1 cellular context compared by ENCODE assay signal in genomic region chr18:32019251-32019943, GRCh38.
TF ChIP-seq lines count a peak whose summit lies in the region.

No MANE protein-coding gene starts in this region.

TF ChIP-seq in HepG2, 621 proteins besides CTCF, POLR2A, EP300 and RAD21 (continued from another document and continues in another):
- no peak for TF ChIP-seq MNT (IDR thresholded peaks at IDR 0.05)
- TF ChIP-seq BATF2 (CRISPR knock-in tag; IDR thresholded peaks at IDR 0.05): no peak
- no peak for TF ChIP-seq PAF1 (CRISPR knock-in tag; IDR thresholded peaks at IDR 0.05)
- TF ChIP-seq ZNF558 (CRISPR knock-in tag; IDR thresholded peaks at IDR 0.05; ENCODE audit: borderline replicate concordance): no peak; the same call in 1 of the 2 replicates
- no peak for TF ChIP-seq EEA1 (CRISPR knock-in tag; IDR thresholded peaks at IDR 0.05; ENCODE audit: borderline replicate concordance)
- TF ChIP-seq ZNF75D (CRISPR knock-in tag; IDR thresholded peaks at IDR 0.05; ENCODE audit: borderline replicate concordance): no peak
- no peak for TF ChIP-seq ZFP36L2 (CRISPR knock-in tag; IDR thresholded peaks at IDR 0.05)
- no peak for TF ChIP-seq ZNF232 (CRISPR knock-in tag; IDR thresholded peaks at IDR 0.05; ENCODE audit: borderline replicate concordance)
- TF ChIP-seq ZMYM4 (CRISPR knock-in tag; IDR thresholded peaks at IDR 0.05): peak; percentile 74
- TF ChIP-seq PAX8 (CRISPR knock-in tag; IDR thresholded peaks at IDR 0.05; ENCODE audit: borderline replicate concordance): no peak
- TF ChIP-seq EED (CRISPR knock-in tag; IDR thresholded peaks at IDR 0.05): no peak
- no peak for TF ChIP-seq ELF4 (CRISPR knock-in tag; IDR thresholded peaks at IDR 0.05; ENCODE audit: borderline replicate concordance)
- TF ChIP-seq MYPOP (CRISPR knock-in tag; IDR thresholded peaks at IDR 0.05): no peak; the same call in 1 of the 2 replicates
- TF ChIP-seq NBN (conservative IDR thresholded peaks at IDR 0.05): no peak
- no peak for TF ChIP-seq SETDB1 (CRISPR knock-in tag; IDR thresholded peaks at IDR 0.05; ENCODE audit: borderline replicate concordance)
- 0 out of 2 replicates have a peak, but pooled peaks have one; percentile 24 for TF ChIP-seq SKIL (CRISPR knock-in tag; IDR thresholded peaks at IDR 0.05; ENCODE audit: borderline replicate concordance)
- no peak for TF ChIP-seq JUND (CRISPR knock-in tag; IDR thresholded peaks at IDR 0.05)
- TF ChIP-seq ZFP1 (CRISPR knock-in tag; IDR thresholded peaks at IDR 0.05): no peak
- no peak for TF ChIP-seq PREB (CRISPR knock-in tag; IDR thresholded peaks at IDR 0.05)
- no peak for TF ChIP-seq XRCC5 (optimal IDR thresholded peaks at IDR 0.05; ENCODE audit: low read length)
- TF ChIP-seq ZC3H13 (CRISPR knock-in tag; IDR thresholded peaks at IDR 0.05): no peak
- TF ChIP-seq RAD51 (IDR thresholded peaks at IDR 0.05; ENCODE audit: borderline replicate concordance): no peak
- no peak for TF ChIP-seq GTF3A (CRISPR knock-in tag; conservative IDR thresholded peaks at IDR 0.05)
- TF ChIP-seq ZEB1 (IDR thresholded peaks at IDR 0.05; ENCODE audit: insufficient replicate concordance, low read depth): no peak
- TF ChIP-seq ZSCAN29 (CRISPR knock-in tag; conservative IDR thresholded peaks at IDR 0.05): no peak
- no peak for TF ChIP-seq ZNF160 (CRISPR knock-in tag; IDR thresholded peaks at IDR 0.05)
- no peak for TF ChIP-seq ZNF883 (CRISPR knock-in tag; IDR thresholded peaks at IDR 0.05; ENCODE audit: not compliant biosample characterization)
- no peak for TF ChIP-seq ZNF878 (CRISPR knock-in tag; IDR thresholded peaks at IDR 0.05)
- no peak; the same call in 1 of the 2 replicates for TF ChIP-seq ZNF891 (CRISPR knock-in tag; IDR thresholded peaks at IDR 0.05)
- no peak for TF ChIP-seq ARNT (IDR thresholded peaks at IDR 0.05)
- TF ChIP-seq CBX1 (IDR thresholded peaks at IDR 0.05; ENCODE audit: low read depth): no peak
- TF ChIP-seq ZNF572 (CRISPR knock-in tag; IDR thresholded peaks at IDR 0.05): no peak
- TF ChIP-seq ZNF501 (CRISPR knock-in tag; IDR thresholded peaks at IDR 0.05): no peak
- TF ChIP-seq POLR2AphosphoS5 (IDR thresholded peaks at IDR 0.05; ENCODE audit: low read depth, low read length): peak; percentile 47; the same call in 1 of the 2 replicates
- no peak for TF ChIP-seq ZNF235 (CRISPR knock-in tag; IDR thresholded peaks at IDR 0.05; ENCODE audit: borderline replicate concordance)
- TF ChIP-seq ATF1 (CRISPR knock-in tag; IDR thresholded peaks at IDR 0.05): no peak
- no peak for TF ChIP-seq ZNF607 (CRISPR knock-in tag; IDR thresholded peaks at IDR 0.05; ENCODE audit: borderline replicate concordance)
- TF ChIP-seq BRCA1 (CRISPR knock-in tag; IDR thresholded peaks at IDR 0.05): no peak
- no peak for TF ChIP-seq U2AF2 (IDR thresholded peaks at IDR 0.05; ENCODE audit: low read depth, low read length)
- TF ChIP-seq RBAK (CRISPR knock-in tag; IDR thresholded peaks at IDR 0.05): no peak
- TF ChIP-seq PLSCR1 (CRISPR knock-in tag; IDR thresholded peaks at IDR 0.05; ENCODE audit: borderline replicate concordance): no peak
- TF ChIP-seq POLR2AphosphoS2 (IDR thresholded peaks at IDR 0.05; ENCODE audit: low read depth, low read length): no peak
- TF ChIP-seq ZBTB10 (CRISPR knock-in tag; IDR thresholded peaks at IDR 0.05; ENCODE audit: borderline replicate concordance): no peak
- TF ChIP-seq PRDM4 (CRISPR knock-in tag; IDR thresholded peaks at IDR 0.05; ENCODE audit: borderline replicate concordance): no peak
- no peak for TF ChIP-seq LRRFIP1 (CRISPR knock-in tag; conservative IDR thresholded peaks at IDR 0.05)
- TF ChIP-seq BCL6 (CRISPR knock-in tag; IDR thresholded peaks at IDR 0.05): peak; percentile 81
- TF ChIP-seq ZNF564 (CRISPR knock-in tag; IDR thresholded peaks at IDR 0.05): no peak
- TF ChIP-seq ZNF180 (CRISPR knock-in tag; IDR thresholded peaks at IDR 0.05; ENCODE audit: borderline replicate concordance, low read depth): no peak
- TF ChIP-seq PHF20 (CRISPR knock-in tag; IDR thresholded peaks at IDR 0.05): no peak
- peak; percentile 64 for TF ChIP-seq ZNF331 (CRISPR knock-in tag; IDR thresholded peaks at IDR 0.05)
- no peak for TF ChIP-seq NFKB2 (CRISPR knock-in tag; IDR thresholded peaks at IDR 0.05; ENCODE audit: borderline replicate concordance)
- no peak for TF ChIP-seq JUN (CRISPR knock-in tag; IDR thresholded peaks at IDR 0.05)
- TF ChIP-seq ZNF367 (CRISPR knock-in tag; IDR thresholded peaks at IDR 0.05; ENCODE audit: borderline replicate concordance): no peak
- TF ChIP-seq ZZZ3 (CRISPR knock-in tag; IDR thresholded peaks at IDR 0.05; ENCODE audit: borderline replicate concordance): no peak
